Comparison of ENCODE assay signal across 6 cellular contexts in the genomic region with DNA sequence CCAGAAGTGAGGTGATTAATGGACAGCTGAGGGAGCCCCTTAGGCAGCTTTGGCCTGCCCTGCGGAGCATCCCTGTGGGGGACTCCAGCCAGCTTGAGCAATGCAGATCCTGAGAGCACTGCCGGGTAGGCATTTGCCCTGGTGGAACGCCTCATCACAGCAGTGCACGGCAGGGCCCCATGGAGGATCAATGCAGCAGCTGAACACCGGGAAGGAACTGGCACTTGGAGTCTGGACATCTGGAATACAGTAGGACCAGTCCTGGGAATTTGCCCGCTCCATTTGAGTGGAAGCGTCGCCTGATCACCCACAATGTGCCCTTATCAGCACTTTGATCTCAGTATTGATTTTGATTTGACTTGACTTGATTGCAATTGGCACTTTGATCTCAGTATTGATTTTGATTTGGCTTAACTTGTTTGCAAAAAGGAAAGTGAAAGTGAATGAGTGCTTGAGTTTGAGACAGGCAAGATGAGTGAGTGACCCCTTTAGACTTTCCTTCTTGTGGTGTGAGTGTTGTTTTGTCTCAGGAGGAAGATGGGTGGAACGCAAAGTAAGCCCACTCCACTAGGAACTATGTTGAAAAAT.
A peak's percentile ranks its signal among the peaks of the same experiment; 100 is the strongest.
DNase-seq lines count a peak whose midpoint lies in the region; ATAC-seq, FAIRE-seq and TF ChIP-seq lines count a peak whose summit lies in the region.
"Not testable (repeated sequence)": the region's sequence is repeated elsewhere in the genome, so short reads cannot be mapped to it uniquely, and the experiment has no call there.

No MANE protein-coding gene starts in this region.

- H3K27ac ChIP-seq in OCI-LY7 (ENCODE audit: low read depth, low read length, poor library complexity, severe bottlenecking); HepG2 (ENCODE audit: extremely low read length, insufficient read depth, low read length); right lobe of liver: not testable (repeated sequence)

- not testable (repeated sequence) for H3K4me3 Mint-ChIP-seq in activated CD4-positive, alpha-beta T cell treated with anti-CD3 and anti-CD28 coated beads, Interleukin-2, amount 10 ng/mL, durations not matched to agents 24 days and 14 days

- not testable (repeated sequence) for H3K9ac ChIP-seq in HepG2 (ENCODE audit: insufficient read depth, low read depth, low read length)

- H3K9me2 ChIP-seq in OCI-LY7 (ENCODE audit: insufficient read depth, low read length): not testable (repeated sequence)

- H3K79me2 ChIP-seq in OCI-LY7 (ENCODE audit: insufficient read depth, low read depth, low read length); HepG2 (ENCODE audit: insufficient read depth, low read length): not testable (repeated sequence)

- POLR2A ChIA-PET in OCI-LY7 (lab: Charles Lee); HepG2 (lab: Yijun Ruan, JAX): not testable (repeated sequence)

- ATAC-seq in HepG2: not testable (repeated sequence)
- peak; percentile 83 to 94 (median 90) for ATAC-seq in right lobe of liver

- H3K9me3 ChIP-seq in OCI-LY7 (ENCODE audit: low read length); HepG2 (ENCODE audit: low read length); right lobe of liver: not testable (repeated sequence)

- TF ChIP-seq EP300 in HepG2 (IDR thresholded peaks at IDR 0.05; ENCODE audit: low read depth in 2 of 2, low read length in 2 of 2); HepG2 (CRISPR knock-in tag; IDR thresholded peaks at IDR 0.05; ENCODE audit: borderline replicate concordance): not testable (repeated sequence)

- BruUV-seq in OCI-LY7 (replicated peaks; lab: Mats Ljungman, UMichigan): TSS peak; percentile 36
- not testable (repeated sequence) for BruUV-seq in HepG2 (replicated peaks; lab: Mats Ljungman, UMichigan)

- not testable (repeated sequence) for H3K27ac Mint-ChIP-seq in activated CD4-positive, alpha-beta T cell treated with anti-CD3 and anti-CD28 coated beads, Interleukin-2, amount 10 ng/mL, durations not matched to agents 24 days and 14 days

- TF ChIP-seq POLR2A in HepG2 (IDR thresholded peaks at IDR 0.05; ENCODE audit: insufficient read depth in 1 of 2, low read depth in 2 of 2, low read length in 2 of 2); right lobe of liver (IDR thresholded peaks at IDR 0.05): not testable (repeated sequence)

- H2AFZ ChIP-seq in OCI-LY7 (ENCODE audit: low read length); HepG2 (ENCODE audit: low read length): not testable (repeated sequence)

- not testable (repeated sequence) for FAIRE-seq in HepG2 (lab: Jason Lieb, UNC)

- not testable (repeated sequence) for H3K27me3 Mint-ChIP-seq in activated CD4-positive, alpha-beta T cell treated with anti-CD3 and anti-CD28 coated beads, Interleukin-2, amount 10 ng/mL, durations not matched to agents 24 days and 14 days

- H3K36me3 ChIP-seq in OCI-LY7 (ENCODE audit: insufficient read depth, low read length); HepG2 (replicated peaks in 1 of 2; ENCODE audit: control insufficient read depth in 1 of 2, insufficient read depth in 2 of 2, low read length in 2 of 2); right lobe of liver: not testable (repeated sequence)

- not testable (repeated sequence) for DNase-seq in OCI-LY7 (ENCODE audit: low spot score); HepG2 (ENCODE audit: low spot score)
- peak; percentile 54 for DNase-seq in activated CD4-positive, alpha-beta T cell treated with anti-CD3 and anti-CD28 coated beads, Interleukin-2, amount 10 ng/mL, durations not matched to agents 24 days and 14 days
- DNase-seq in cardiac septum (ENCODE audit: low spot score) (peak; percentile 71), right lobe of liver (peak; percentile 56 to 60 (median 57)), posterior vena cava (ENCODE audit: low spot score) (peak; percentile 67)

- in situ Hi-C loops in HepG2 (cut with HindIII; ENCODE audit: extremely low pct_ligation_motif_present, low pct_unique_long_range_greater_than_20kb): not testable (repeated sequence)

- TF ChIP-seq CTCF in OCI-LY7 (conservative IDR thresholded peaks at IDR 0.05; ENCODE audit: low read length); HepG2 (CRISPR knock-in tag; IDR thresholded peaks at IDR 0.05); right lobe of liver (IDR thresholded peaks at IDR 0.05): not testable (repeated sequence)

- not testable (repeated sequence) for TF ChIP-seq RAD21 in HepG2 (CRISPR knock-in tag; IDR thresholded peaks at IDR 0.05)

- H3K9me3 Mint-ChIP-seq in activated CD4-positive, alpha-beta T cell treated with anti-CD3 and anti-CD28 coated beads, Interleukin-2, amount 10 ng/mL, durations not matched to agents 24 days and 14 days: not testable (repeated sequence)

- not testable (repeated sequence) for H4K20me1 ChIP-seq in OCI-LY7 (ENCODE audit: insufficient read depth, low read length); HepG2 (ENCODE audit: insufficient read depth, low read length)

- 96% methylated on average over 4 of the region's 9 CpGs for WGBS in HepG2 (ENCODE audit: low lambda C conversion rate)
- 40% methylated on average over 1 of the region's 9 CpGs for WGBS in right lobe of liver (ENCODE audit: insufficient coverage, low coverage, low lambda C conversion rate, missing lambda C conversion rate)

- H3K4me2 ChIP-seq in OCI-LY7 (ENCODE audit: low read length); HepG2 (ENCODE audit: low read depth, low read length): not testable (repeated sequence)

- not testable (repeated sequence) for H3K4me1 ChIP-seq in OCI-LY7 (ENCODE audit: insufficient read depth, low read length, poor library complexity, severe bottlenecking); HepG2 (ENCODE audit: insufficient read depth, low read length); right lobe of liver

- not testable (repeated sequence) for H3K27me3 ChIP-seq in HepG2 (ENCODE audit: control insufficient read depth in 1 of 2, insufficient read depth in 2 of 2, low read length in 2 of 2); right lobe of liver

- not testable (repeated sequence) for H3K4me3 ChIP-seq in OCI-LY7 (ENCODE audit: low read depth, low read length, poor library complexity, severe bottlenecking); HepG2 (replicated peaks in 1 of 3; ENCODE audit: insufficient read depth in 1 of 3, low read depth in 2 of 3, low read length in 3 of 3); right lobe of liver

- peaks cover 12% of the 10 kb centered on the region for H3K36me3 Mint-ChIP-seq in activated CD4-positive, alpha-beta T cell treated with anti-CD3 and anti-CD28 coated beads, Interleukin-2, amount 10 ng/mL, durations not matched to agents 24 days and 14 days (ENCODE audit: low read depth)

- CTCF ChIA-PET in OCI-LY7 (lab: Charles Lee; ENCODE audit: unreplicated experiment); HepG2 (lab: Yijun Ruan, JAX; ENCODE audit: low intra/inter-chr PET ratio, low total read pairs): not testable (repeated sequence)

- intact Hi-C loops in OCI-LY7 (cut with micrococcal nuclease; ENCODE audit: unreplicated experiment); activated CD4-positive, alpha-beta T cell treated with anti-CD3 and anti-CD28 coated beads, Interleukin-2, amount 10 ng/mL, durations not matched to agents 24 days and 14 days (cut with micrococcal nuclease); cardiac septum (cut with DNase I); HepG2 (cut with micrococcal nuclease; ENCODE audit: unreplicated experiment); right lobe of liver (cut with DNase I); posterior vena cava (cut with DNase I): not testable (repeated sequence)

- not testable (repeated sequence) for H3K4me1 Mint-ChIP-seq in activated CD4-positive, alpha-beta T cell treated with anti-CD3 and anti-CD28 coated beads, Interleukin-2, amount 10 ng/mL, durations not matched to agents 24 days and 14 days

TF ChIP-seq in HepG2, 621 proteins besides CTCF, POLR2A, EP300 and RAD21:
- TF ChIP-seq KAT2B (IDR thresholded peaks at IDR 0.05; ENCODE audit: borderline replicate concordance, low read depth, low read length): peak; percentile 52; the same call in 1 of the 2 replicates
TF ChIP-seq in HepG2: peak in this region for 1; not testable (repeated sequence) for 620.
